Comparison of ENCODE assay signal across 8 cellular contexts in genomic region chr20:5658897-5659296, GRCh38. TPM values are rescaled to one million over a fixed set of nuclear protein-coding genes. Genes with fewer than 3 reads are reported as not detected.
DNase-seq lines count a peak whose midpoint lies in the region; ATAC-seq lines count a peak whose summit lies in the region.

No MANE protein-coding gene starts in this region.

- no peaks in the 10 kb centered on the region for H3K9me3 Mint-ChIP-seq in activated T-helper 2 cell treated with anti-CD3 and anti-CD28 coated beads, Interferon-gamma antibody, Interleukin-2, Interleukin-4, amounts not matched to agents 10 μg/mL and 5 μg/mL and 100 μg/mL, durations not matched to agents 14 hours and 24 hours and 36 hours

- no peaks in the 10 kb centered on the region for H3K27me3 Mint-ChIP-seq in activated T-helper 2 cell treated with anti-CD3 and anti-CD28 coated beads, Interferon-gamma antibody, Interleukin-2, Interleukin-4, amounts not matched to agents 10 μg/mL and 5 μg/mL and 100 μg/mL, durations not matched to agents 14 hours and 24 hours and 36 hours (ENCODE audit: low read depth)

- ATAC-seq in GM19397 (IDR thresholded peaks at IDR 0.05; ENCODE audit: unreplicated experiment), result no peak

- no peaks in the 10 kb centered on the region for H3K36me3 Mint-ChIP-seq in activated T-helper 2 cell treated with anti-CD3 and anti-CD28 coated beads, Interferon-gamma antibody, Interleukin-2, Interleukin-4, amounts not matched to agents 10 μg/mL and 5 μg/mL and 100 μg/mL, durations not matched to agents 14 hours and 24 hours and 36 hours (ENCODE audit: low read depth)

- H3K4me1 Mint-ChIP-seq in activated T-helper 2 cell treated with anti-CD3 and anti-CD28 coated beads, Interferon-gamma antibody, Interleukin-2, Interleukin-4, amounts not matched to agents 10 μg/mL and 5 μg/mL and 100 μg/mL, durations not matched to agents 14 hours and 24 hours and 36 hours (ENCODE audit: low read depth), result peaks cover 15% of the 10 kb centered on the region

- H3K27ac Mint-ChIP-seq in activated T-helper 2 cell treated with anti-CD3 and anti-CD28 coated beads, Interferon-gamma antibody, Interleukin-2, Interleukin-4, amounts not matched to agents 10 μg/mL and 5 μg/mL and 100 μg/mL, durations not matched to agents 14 hours and 24 hours and 36 hours, result peak overlapping the region; percentile 78

- intact Hi-C loops in activated T-helper 2 cell treated with anti-CD3 and anti-CD28 coated beads, Interferon-gamma antibody, Interleukin-2, Interleukin-4, amounts not matched to agents 10 μg/mL and 5 μg/mL and 100 μg/mL, durations not matched to agents 14 hours and 24 hours and 36 hours (cut with micrococcal nuclease), result loop anchor here (1.0 to 2.0 kb wide), 2 partner anchors 15 to 66 kb away; no protein-coding TSS in a partner anchor

- H3K4me3 Mint-ChIP-seq in activated T-helper 2 cell treated with anti-CD3 and anti-CD28 coated beads, Interferon-gamma antibody, Interleukin-2, Interleukin-4, amounts not matched to agents 10 μg/mL and 5 μg/mL and 100 μg/mL, durations not matched to agents 14 hours and 24 hours and 36 hours (ENCODE audit: low read depth), result no peak overlapping the region

- DNase-seq in SHP77 (lab: John Stamatoyannopoulos, UW), result peak; percentile 13 to 16
- no peak for DNase-seq in SHP77 treated with DMSO at 0.1 percent for 48 hours (lab: John Stamatoyannopoulos, UW)
- DNase-seq in NCI-H2196 (lab: John Stamatoyannopoulos, UW; ENCODE audit: unreplicated experiment), result peak; percentile 92
- DNase-seq in activated T-helper 2 cell treated with anti-CD3 and anti-CD28 coated beads, Interferon-gamma antibody, Interleukin-2, Interleukin-4, amounts not matched to agents 10 μg/mL and 5 μg/mL and 100 μg/mL, durations not matched to agents 14 hours and 24 hours and 36 hours (ENCODE audit: low spot score), result peak; percentile 12
- DNase-seq in foreskin melanocyte, result peak; percentile 80
- peak; percentile 61 for DNase-seq in pons (ENCODE audit: low spot score)
- no peak for DNase-seq in GM19240 (ENCODE audit: insufficient read length, low spot score)

RNA-seq across cellular contexts. Expression of gene GPCPD1, which starts 48.1 kb away (rescaled TPM):
- total RNA-seq in activated T-helper 2 cell treated with anti-CD3 and anti-CD28 coated beads, Interferon-gamma antibody, Interleukin-2, Interleukin-4, amounts not matched to agents 10 μg/mL and 5 μg/mL and 100 μg/mL, durations not matched to agents 14 hours and 24 hours and 36 hours, result 35.9 and 36.0 TPM in 2 replicates

Comparison
In these comparisons a context has a peak if more than half of its experiments do, and no peak if none do; other contexts are left out.
1. DNase-seq: peak in SHP77 (2 of 2), NCI-H2196 (single experiment), activated T-helper 2 cell treated with anti-CD3 and anti-CD28 coated beads, Interferon-gamma antibody, Interleukin-2, Interleukin-4, amounts not matched to agents 10 μg/mL and 5 μg/mL and 100 μg/mL, durations not matched to agents 14 hours and 24 hours and 36 hours (single experiment), foreskin melanocyte (single experiment) and pons (single experiment); none in SHP77 treated with DMSO at 0.1 percent for 48 hours (single experiment) and GM19240 (single experiment).